Comparison of ENCODE assay signal across 12 cellular contexts in genomic region chr17:1123397-1124237, GRCh38. TPM values are rescaled to one million over a fixed set of nuclear protein-coding genes. Genes with fewer than 3 reads are reported as not detected.
A peak's percentile ranks its signal among the peaks of the same experiment; 100 is the strongest.
DNase-seq lines count a peak whose midpoint lies in the region; ATAC-seq, FAIRE-seq and TF ChIP-seq lines count a peak whose summit lies in the region.
"Had no signal": no experiment of that assay in that cellular context is flagged by ENCODE, and none has a peak within 500 bp of the region (broad histone marks: within the 10 kb centered on the region; RNA-seq: fewer than 3 reads in every experiment).

No MANE protein-coding gene starts in this region.

- H2AFZ ChIP-seq in HepG2 (ENCODE audit: low read length) (no peak overlapping the region), SU-DHL-6 (ENCODE audit: low read depth, low read length, severe bottlenecking) (no peak overlapping the region)

- H3K4me2 ChIP-seq in HepG2 (ENCODE audit: low read depth, low read length) (peak overlapping the region; percentile 40; the same call in 1 of the 2 replicates), SU-DHL-6 (ENCODE audit: low read depth, low read length, poor library complexity, severe bottlenecking) (peak overlapping the region; percentile 31)

- H3K27ac ChIP-seq in HepG2 (ENCODE audit: extremely low read length, insufficient read depth, low read length) (no peak overlapping the region), right lobe of liver (no peak overlapping the region), SU-DHL-6 (ENCODE audit: low read depth, low read length) (peak overlapping the region; percentile 56)

- CTCF ChIA-PET in HepG2 (lab: Yijun Ruan, JAX; ENCODE audit: low intra/inter-chr PET ratio, low total read pairs) = interaction anchor here (2.0 to 2.1 kb wide), 2 partner anchors 24 to 64 kb away, joined by 19 to 22 read pairs; no protein-coding TSS in a partner anchor

- TF ChIP-seq EP300 in HepG2 (IDR thresholded peaks at IDR 0.05; ENCODE audit: low read depth in 2 of 2, low read length in 2 of 2) = no peak
- TF ChIP-seq EP300 in HepG2 (CRISPR knock-in tag; IDR thresholded peaks at IDR 0.05; ENCODE audit: borderline replicate concordance) = no peak

- no peaks in the 10 kb centered on the region for H3K36me3 ChIP-seq in HepG2 (replicated peaks in 1 of 2; ENCODE audit: control insufficient read depth in 1 of 2, insufficient read depth in 2 of 2, low read length in 2 of 2)
- H3K36me3 ChIP-seq in right lobe of liver = no peaks in the 10 kb centered on the region
- H3K36me3 ChIP-seq in SU-DHL-6 (ENCODE audit: low read length) = no peaks in the 10 kb centered on the region

- intact Hi-C loops in HepG2 (cut with micrococcal nuclease; ENCODE audit: unreplicated experiment) (loop anchor here (1.0 kb wide), 2 partner anchors 24 to 64 kb away; no protein-coding TSS in a partner anchor), right lobe of liver (cut with DNase I) (loop anchor here (5.0 to 10.0 kb wide), 2 partner anchors 51 to 59 kb away; partner anchors contain the start of gene ABR (in 1 of the 2)), left colon (cut with DNase I, micrococcal nuclease) (loop anchor here (5.0 to 10.0 kb wide), 2 partner anchors 61 to 64 kb away; no protein-coding TSS in a partner anchor)

- 43% methylated on average over 21 of the region's 39 CpGs for WGBS in HepG2 (ENCODE audit: low lambda C conversion rate)
- WGBS in right lobe of liver (ENCODE audit: insufficient coverage, low coverage, low lambda C conversion rate, missing lambda C conversion rate) = 37% methylated on average over 14 of the region's 39 CpGs

- TF ChIP-seq CTCF in HepG2 (CRISPR knock-in tag; IDR thresholded peaks at IDR 0.05) (no peak), right lobe of liver (IDR thresholded peaks at IDR 0.05) (no peak), SU-DHL-6 (IDR thresholded peaks at IDR 0.05; ENCODE audit: insufficient read depth, low read length, poor library complexity, severe bottlenecking) (no peak), type B pancreatic cell (conservative IDR thresholded peaks at IDR 0.05) (no peak)

- no peak for DNase-seq in HepG2 (ENCODE audit: low spot score)
- no peak for DNase-seq in right lobe of liver
- no peak for DNase-seq in left colon
- DNase-seq in inferior parietal cortex (ENCODE audit: extremely low spot score) = no peak
- no peak for DNase-seq in type B pancreatic cell (ENCODE audit: extremely low spot score, unreplicated experiment)

- ATAC-seq in HepG2 = no peak
- ATAC-seq in right lobe of liver = no peak
- ATAC-seq in left colon = peak; percentile 1
- no peak for ATAC-seq in HG03139 (IDR thresholded peaks at IDR 0.05; ENCODE audit: unreplicated experiment)
- no peak for ATAC-seq in GM19035 (IDR thresholded peaks at IDR 0.05; ENCODE audit: unreplicated experiment)

- H3K9ac ChIP-seq in HepG2 (ENCODE audit: insufficient read depth, low read depth, low read length) (no peak overlapping the region), SU-DHL-6 (ENCODE audit: low read length) (peak overlapping the region; percentile 9; the same call in 1 of the 2 replicates)

- no peaks in the 10 kb centered on the region for H3K36me3 Mint-ChIP-seq in type B pancreatic cell
- H3K36me3 Mint-ChIP-seq: naive thymus-derived CD4-positive, alpha-beta T cell had no signal

- no peaks in the 10 kb centered on the region for H3K27me3 Mint-ChIP-seq in type B pancreatic cell
- H3K27me3 Mint-ChIP-seq: naive thymus-derived CD4-positive, alpha-beta T cell had no signal

- in situ Hi-C loops in HepG2 (cut with HindIII; ENCODE audit: extremely low pct_ligation_motif_present, low pct_unique_long_range_greater_than_20kb) = loop anchor here (5.0 kb wide), 1 partner anchor 64 kb away; no protein-coding TSS in a partner anchor

- TF ChIP-seq RAD21 in HepG2 (CRISPR knock-in tag; IDR thresholded peaks at IDR 0.05) = no peak

- H3K79me2 ChIP-seq in HepG2 (ENCODE audit: insufficient read depth, low read length) (no peaks in the 10 kb centered on the region), SU-DHL-6 (ENCODE audit: insufficient read depth, low read length) (peaks cover 36% of the 10 kb centered on the region)

- TF ChIP-seq POLR2A in HepG2 (IDR thresholded peaks at IDR 0.05; ENCODE audit: insufficient read depth in 1 of 2, low read depth in 2 of 2, low read length in 2 of 2) (no peak), right lobe of liver (IDR thresholded peaks at IDR 0.05) (no peak)

- H3K9me3 Mint-ChIP-seq in type B pancreatic cell = no peaks in the 10 kb centered on the region
- H3K9me3 Mint-ChIP-seq: activated T-helper 1 cell treated with anti-CD3 and anti-CD28 coated beads, Interleukin-12 subunit alpha, Interleukin-12 subunit beta, Interleukin-2, Interleukin-4 antibody, amounts not matched to agents 30 ng/mL and 10 ng/mL and 1 ng/mL, durations not matched to agents 14 hours and 24 hours and 36 hours; stimulated activated naive CD8-positive, alpha-beta T cell treated with anti-CD3 and anti-CD28 coated beads, Interleukin-15, amount 100 ng/mL, for 72 hours had no signal

- H3K4me3 Mint-ChIP-seq in type B pancreatic cell = no peak overlapping the region
- H3K4me3 Mint-ChIP-seq: activated T-helper 1 cell treated with anti-CD3 and anti-CD28 coated beads, Interleukin-12 subunit alpha, Interleukin-12 subunit beta, Interleukin-2, Interleukin-4 antibody, amounts not matched to agents 30 ng/mL and 10 ng/mL and 1 ng/mL, durations not matched to agents 14 hours and 24 hours and 36 hours; stimulated activated naive CD8-positive, alpha-beta T cell treated with anti-CD3 and anti-CD28 coated beads, Interleukin-15, amount 100 ng/mL, for 72 hours had no signal

- H3K9me3 ChIP-seq in HepG2 (ENCODE audit: low read length) = no peaks in the 10 kb centered on the region
- H3K9me3 ChIP-seq in right lobe of liver = no peaks in the 10 kb centered on the region
- H3K9me3 ChIP-seq in SU-DHL-6 (ENCODE audit: insufficient read depth, low read length) = no peaks in the 10 kb centered on the region
- H3K9me3 ChIP-seq: Caco-2 had no signal

- peaks cover 23 to 75% of the 10 kb centered on the region in 2 experiments; a peak in 4 of 5 replicates for H3K27me3 ChIP-seq in HepG2 (ENCODE audit: control insufficient read depth in 1 of 2, insufficient read depth in 2 of 2, low read length in 2 of 2)
- no peaks in the 10 kb centered on the region for H3K27me3 ChIP-seq in right lobe of liver
- no peaks in the 10 kb centered on the region for H3K27me3 ChIP-seq in SU-DHL-6 (ENCODE audit: low read length)

- H3K27ac Mint-ChIP-seq in type B pancreatic cell = no peak overlapping the region
- H3K27ac Mint-ChIP-seq: activated T-helper 1 cell treated with anti-CD3 and anti-CD28 coated beads, Interleukin-12 subunit alpha, Interleukin-12 subunit beta, Interleukin-2, Interleukin-4 antibody, amounts not matched to agents 30 ng/mL and 10 ng/mL and 1 ng/mL, durations not matched to agents 14 hours and 24 hours and 36 hours had no signal

- no peak overlapping the region for H3K4me3 ChIP-seq in HepG2 (replicated peaks in 1 of 3; ENCODE audit: insufficient read depth in 1 of 3, low read depth in 2 of 3, low read length in 3 of 3)
- H3K4me3 ChIP-seq in right lobe of liver = no peak overlapping the region
- H3K4me3 ChIP-seq in SU-DHL-6 (ENCODE audit: insufficient read depth, low read length, poor library complexity, severe bottlenecking) = no peak overlapping the region

- no peaks in the 10 kb centered on the region for H4K20me1 ChIP-seq in HepG2 (ENCODE audit: insufficient read depth, low read length)
- H4K20me1 ChIP-seq in SU-DHL-6 (ENCODE audit: low read depth, low read length) = no peaks in the 10 kb centered on the region

- FAIRE-seq in HepG2 (lab: Jason Lieb, UNC) = no peak

- peaks cover 9% of the 10 kb centered on the region for H3K4me1 Mint-ChIP-seq in type B pancreatic cell (ENCODE audit: unreplicated experiment)

- H3K9me2 ChIP-seq in SU-DHL-6 (replicated peaks; ENCODE audit: insufficient read depth, low read length) = no peaks in the 10 kb centered on the region

- POLR2A ChIA-PET in HepG2 (lab: Yijun Ruan, JAX) = no interaction called here

- no peaks in the 10 kb centered on the region for H3F3A ChIP-seq in SU-DHL-6 (ENCODE audit: insufficient read depth)

- peaks cover 22% of the 10 kb centered on the region for H3K4me1 ChIP-seq in HepG2 (ENCODE audit: insufficient read depth, low read length)
- peaks cover 0 to 12% (median 3%) of the 10 kb centered on the region in 4 donors for H3K4me1 ChIP-seq in right lobe of liver

- BruUV-seq in HepG2 (replicated peaks; lab: Mats Ljungman, UMichigan) = no TSS peak

RNA-seq across cellular contexts. Expression of gene ABR, which starts 56.2 kb away (rescaled TPM):
- 10.9 and 12.4 TPM in 2 replicates for total RNA-seq in HepG2 (2016; rRNA removed; fragmentation: Illumina TruSeq; extraction: Trizol)
- total RNA-seq in HepG2 (2016; cell fraction: cytosol; rRNA removed; fragmentation: Illumina TruSeq; extraction: Trizol; ENCODE audit: low read depth) = 5.9 and 7.8 TPM in 2 replicates
- 9.1 and 11.6 TPM in 2 replicates for total RNA-seq in HepG2 (2016; cell fraction: insoluble cytoplasmic fraction; rRNA removed; fragmentation: Illumina TruSeq; extraction: Trizol)
- total RNA-seq in HepG2 (2016; cell fraction: membrane; rRNA removed; fragmentation: Illumina TruSeq; extraction: Trizol) = 9.3 and 10.5 TPM in 2 replicates
- total RNA-seq in HepG2 (2016; cell fraction: nucleus; rRNA removed; fragmentation: Illumina TruSeq; extraction: Trizol) = 8.0 and 11.0 TPM in 2 replicates
- 40.4 TPM in 2 replicates for polyA plus RNA-seq in HepG2 (2011; rRNA removed)
- polyA plus RNA-seq in HepG2 (2011; cell fraction: cytosol; rRNA removed) = 13.2 and 21.6 TPM in 2 replicates
- 68.7 and 98.6 TPM in 2 replicates for polyA plus RNA-seq in HepG2 (2011; cell fraction: nucleus; rRNA removed)
- 10.2 and 11.3 TPM in 2 replicates for polyA plus RNA-seq in HepG2 (2012)
- polyA plus RNA-seq in HepG2 (2016; cell fraction: cytosol; fragmentation: Illumina TruSeq; extraction: Trizol; ENCODE audit: low read depth) = 0.85 and 1.1 TPM in 2 replicates
- 8.6 and 11.0 TPM in 2 replicates for polyA plus RNA-seq in HepG2 (2016; cell fraction: insoluble cytoplasmic fraction; fragmentation: Illumina TruSeq; extraction: Trizol; ENCODE audit: low read depth)
- 2.9 and 3.5 TPM in 2 replicates for polyA plus RNA-seq in HepG2 (2016; cell fraction: membrane; fragmentation: Illumina TruSeq; extraction: Trizol; ENCODE audit: low read depth)
- polyA plus RNA-seq in HepG2 (2016; cell fraction: nucleus; fragmentation: Illumina TruSeq; extraction: Trizol; ENCODE audit: insufficient read depth, low read depth) = 18.8 and 21.3 TPM in 2 replicates
- polyA minus RNA-seq in HepG2 (2011; rRNA and poly(A)+ RNA removed; ENCODE audit: low replicate concordance) = 37.5 and 62.6 TPM in 2 replicates
- 19.0 and 21.4 TPM in 2 replicates for polyA minus RNA-seq in HepG2 (2011; cell fraction: cytosol; rRNA and poly(A)+ RNA removed)
- 24.5 and 24.6 TPM in 2 replicates for polyA minus RNA-seq in HepG2 (2011; cell fraction: nucleus; rRNA and poly(A)+ RNA removed)
- total RNA-seq in right lobe of liver = 10 to 100 TPM in 3 of 6 experiments, 1 to 10 TPM in 3; 7.4 to 21.5 (median 11.3) TPM
- total RNA-seq in left colon = 100 to 1,000 TPM; 310 to 373 TPM
- 50.7 and 63.6 TPM in 2 replicates for total RNA-seq in type B pancreatic cell (ENCODE audit: low replicate concordance)
